9 cellular contexts compared by ENCODE assay signal in genomic region chr17:6455321-6455705, GRCh38. TPM values are rescaled to one million over a fixed set of nuclear protein-coding genes. Genes with fewer than 3 reads are reported as not detected.
DNase-seq lines count a peak whose midpoint lies in the region; ATAC-seq and TF ChIP-seq lines count a peak whose summit lies in the region.
"Had no signal": no experiment of that assay in that cellular context is flagged by ENCODE, and none has a peak within 500 bp of the region (broad histone marks: within the 10 kb centered on the region; RNA-seq: fewer than 3 reads in every experiment).

No MANE protein-coding gene starts in this region.

- intact Hi-C loops in Right ventricle myocardium inferior (cut with DNase I), result no loop called here
- intact Hi-C loops in cardiac septum (cut with DNase I), result no loop called here
- intact Hi-C loops in aorta (cut with DNase I), result no loop called here
- intact Hi-C loops in uterus (cut with DNase I; ENCODE audit: low total_unique reads), result no loop called here

- 0 to 1% methylated on average over 32 to 35 of the region's 35 CpGs for WGBS in aorta, 2 donors

- ATAC-seq in Right ventricle myocardium inferior, result peak; percentile 24
- ATAC-seq in left lobe of liver, result peak; percentile 32
- ATAC-seq in aorta (ENCODE audit: low FRiP score), result no peak

- peak overlapping the region; percentile 23 for H3K4me3 ChIP-seq in astrocyte of the cerebellum (ENCODE audit: low read depth, low read length)
- no peak overlapping the region for H3K4me3 ChIP-seq in aorta (ENCODE audit: low read length in 2 of 2)
- H3K4me3 ChIP-seq in uterus, result no peak overlapping the region

- no peaks in the 10 kb centered on the region for H3K36me3 ChIP-seq in aorta (ENCODE audit: control insufficient read depth in 1 of 2, insufficient read depth in 2 of 2, low read length in 1 of 2)
- no peaks in the 10 kb centered on the region for H3K36me3 ChIP-seq in uterus

- no peak for TF ChIP-seq POLR2A in uterus (IDR thresholded peaks at IDR 0.05)

- no peak for TF ChIP-seq CTCF in astrocyte of the cerebellum (IDR thresholded peaks at IDR 0.05; ENCODE audit: low read depth, low read length, missing control alignments)
- TF ChIP-seq CTCF in uterus (IDR thresholded peaks at IDR 0.05), result no peak

- H3K27me3 ChIP-seq in aorta (ENCODE audit: control insufficient read depth in 1 of 2, insufficient read depth in 2 of 2, low read length in 1 of 2) (no peaks in the 10 kb centered on the region), uterus (no peaks in the 10 kb centered on the region)

- in situ Hi-C loops in astrocyte of the cerebellum (cut with HindIII; ENCODE audit: low sequenced_read_pairs), result no loop called here

- H3K9me3 ChIP-seq in aorta (ENCODE audit: control insufficient read depth, low read length) (no peaks in the 10 kb centered on the region), uterus (no peaks in the 10 kb centered on the region)

- H3K27ac ChIP-seq in aorta (ENCODE audit: low read depth in 1 of 2, low read length in 2 of 2) (no peak overlapping the region), uterus (no peak overlapping the region)

- H3K4me1 ChIP-seq in aorta (ENCODE audit: control insufficient read depth in 1 of 2, insufficient read depth in 2 of 2, low read length in 2 of 2) (no peaks in the 10 kb centered on the region), uterus (no peaks in the 10 kb centered on the region)

- DNase-seq in Right ventricle myocardium inferior (ENCODE audit: missing footprints) (peak; percentile 65), cardiac septum (ENCODE audit: low spot score) (no peak), astrocyte of the cerebellum (ENCODE audit: low read depth) (no peak), left lobe of liver (ENCODE audit: low spot score) (no peak), aorta (peak; percentile 51 to 79), inferior parietal cortex (ENCODE audit: extremely low spot score) (no peak), uterus (no peak), medulla oblongata (ENCODE audit: extremely low spot score) (no peak)

RNA-seq across cellular contexts. Expression of gene PIMREG, which starts 11.1 kb away (rescaled TPM):
- total RNA-seq in Right ventricle myocardium inferior, result 0.60 TPM
- not detected for total RNA-seq in cardiac septum
- 0.23 TPM for total RNA-seq in left lobe of liver
- under 1 TPM in 1 of 2 donors, not detected in 1; 0.84 TPM for total RNA-seq in aorta
- under 1 TPM in 1 of 2 donors, not detected in 1; 0.50 TPM for polyA plus RNA-seq in aorta
- 10 to 100 TPM in 1 of 4 donors, not detected in 3; 16.0 TPM for total RNA-seq in uterus

RNA-seq across cellular contexts. Expression of gene AIPL1, which starts 20.4 kb away (rescaled TPM):
- total RNA-seq in Right ventricle myocardium inferior (not detected), cardiac septum (not detected), left lobe of liver (not detected), aorta (not detected), uterus (not detected)
- polyA plus RNA-seq in aorta, result under 1 TPM in 1 of 2 donors, not detected in 1; 0.25 TPM
- total RNA-seq: Daoy had no signal

Comparison
In these comparisons a context has a peak if more than half of its experiments do, and no peak if none do; other contexts are left out.
1. DNase-seq: peak in Right ventricle myocardium inferior (single experiment) and aorta (2 of 2); none in cardiac septum (single experiment), astrocyte of the cerebellum (single experiment), left lobe of liver (single experiment), inferior parietal cortex (single experiment), uterus (0 of 2) and medulla oblongata (single experiment).